12 cellular contexts compared by ENCODE assay signal in genomic region chr3:149382091-149382467, GRCh38. TPM values are rescaled to one million over a fixed set of nuclear protein-coding genes. Genes with fewer than 3 reads are reported as not detected.
DNase-seq lines count a peak whose midpoint lies in the region; ATAC-seq, FAIRE-seq and TF ChIP-seq lines count a peak whose summit lies in the region.
"Had no signal": no experiment of that assay in that cellular context is flagged by ENCODE, and none has a peak within 500 bp of the region (broad histone marks: within the 10 kb centered on the region; RNA-seq: fewer than 3 reads in every experiment).

No MANE protein-coding gene starts in this region.

- H3K36me3 ChIP-seq in HepG2 (replicated peaks in 1 of 2; ENCODE audit: control insufficient read depth in 1 of 2, insufficient read depth in 2 of 2, low read length in 2 of 2) (no peaks in the 10 kb centered on the region), right lobe of liver (no peaks in the 10 kb centered on the region), Panc1 (ENCODE audit: control insufficient read depth, insufficient read depth, low read length) (no peaks in the 10 kb centered on the region), Peyer's patch (no peaks in the 10 kb centered on the region)

- H3K27me3 ChIP-seq in HepG2 (ENCODE audit: control insufficient read depth in 1 of 2, insufficient read depth in 2 of 2, low read length in 2 of 2) (no peaks in the 10 kb centered on the region; a peak in 2 of 5 replicates), right lobe of liver (no peaks in the 10 kb centered on the region), Panc1 (ENCODE audit: control insufficient read depth, insufficient read depth, low read length) (no peaks in the 10 kb centered on the region), Peyer's patch (no peaks in the 10 kb centered on the region)

- peaks cover 45% of the 10 kb centered on the region for H3K79me2 ChIP-seq in HepG2 (ENCODE audit: insufficient read depth, low read length)

- BruUV-seq in HepG2 (replicated peaks; lab: Mats Ljungman, UMichigan) (no TSS peak), Panc1 (replicated peaks; lab: Mats Ljungman, UMichigan) (no TSS peak)

- in situ Hi-C loops in HepG2 (cut with HindIII; ENCODE audit: extremely low pct_ligation_motif_present, low pct_unique_long_range_greater_than_20kb) = no loop called here
- in situ Hi-C loops in Panc1 (cut with HindIII; ENCODE audit: low pct_unique_long_range_greater_than_20kb, low sequenced_read_pairs) = no loop called here

- CTCF ChIA-PET in HepG2 (lab: Yijun Ruan, JAX; ENCODE audit: low intra/inter-chr PET ratio, low total read pairs) (no interaction called here), Panc1 (lab: Charles Lee) (no interaction called here), RWPE1 (lab: Yijun Ruan, JAX) (interaction anchor here (0.7 kb wide), 1 partner anchor 72 kb away, joined by 3 read pairs; no protein-coding TSS in a partner anchor)

- peaks cover 75% of the 10 kb centered on the region for H3K4me1 ChIP-seq in HepG2 (ENCODE audit: insufficient read depth, low read length)
- H3K4me1 ChIP-seq in right lobe of liver = peaks cover 0 to 39% (median 14%) of the 10 kb centered on the region in 4 donors
- H3K4me1 ChIP-seq in Panc1 (ENCODE audit: control insufficient read depth, insufficient read depth, low read length) = peaks cover 76% of the 10 kb centered on the region
- H3K4me1 ChIP-seq in Peyer's patch = peaks cover 0 to 15% (median 0%) of the 10 kb centered on the region in 4 donors

- no peak for TF ChIP-seq CTCF in HepG2 (CRISPR knock-in tag; IDR thresholded peaks at IDR 0.05)
- no peak for TF ChIP-seq CTCF in right lobe of liver (IDR thresholded peaks at IDR 0.05)
- TF ChIP-seq CTCF in Panc1 (IDR thresholded peaks at IDR 0.05) = no peak
- no peak for TF ChIP-seq CTCF in fibroblast of pulmonary artery (IDR thresholded peaks at IDR 0.05; ENCODE audit: low read length, missing control alignments)
- no peak for TF ChIP-seq CTCF in RWPE1 (conservative IDR thresholded peaks at IDR 0.05; ENCODE audit: low read depth)
- no peak for TF ChIP-seq CTCF in Peyer's patch (IDR thresholded peaks at IDR 0.05)

- FAIRE-seq in HepG2 (lab: Jason Lieb, UNC) = no peak

- DNase-seq in HepG2 (ENCODE audit: low spot score) (no peak), right lobe of liver (no peak), Panc1 (ENCODE audit: low read depth, low spot score) (no peak), fibroblast of pulmonary artery (ENCODE audit: low read depth) (peak; percentile 90), RWPE1 (ENCODE audit: low spot score) (no peak), Peyer's patch (no peak), islet precursor cell (no peak)
- DNase-seq: activated CD4-positive, alpha-beta memory T cell treated with anti-CD3 and anti-CD28 coated beads for 36 hours; Karpas-422; NCI-H446 had no signal

- WGBS in HepG2 (ENCODE audit: low lambda C conversion rate) = 88% methylated on average over 4 of the region's 4 CpGs
- 67% methylated on average over 4 of the region's 4 CpGs for WGBS in right lobe of liver (ENCODE audit: insufficient coverage, low coverage, low lambda C conversion rate, missing lambda C conversion rate)

- no peak overlapping the region for H2AFZ ChIP-seq in HepG2 (ENCODE audit: low read length)

- intact Hi-C loops in HepG2 (cut with micrococcal nuclease; ENCODE audit: unreplicated experiment) = no loop called here
- intact Hi-C loops in right lobe of liver (cut with DNase I) = no loop called here
- intact Hi-C loops in Panc1 (cut with micrococcal nuclease; ENCODE audit: unreplicated experiment) = no loop called here

- POLR2A ChIA-PET in HepG2 (lab: Yijun Ruan, JAX) = interaction anchor here (1.1 to 7.1 kb wide), 4 partner anchors 8 to 19 kb away, joined by 3 to 73 read pairs (median 5); no protein-coding TSS in a partner anchor
- POLR2A ChIA-PET in Panc1 (lab: Charles Lee) = interaction anchor here (0.7 kb wide), 2 partner anchors 11 to 278 kb away, joined by 3 to 4 read pairs; no protein-coding TSS in a partner anchor
- POLR2A ChIA-PET in RWPE1 (lab: Yijun Ruan, JAX; ENCODE audit: low non-redundant PET) = no interaction called here

- TF ChIP-seq POLR2A in HepG2 (IDR thresholded peaks at IDR 0.05; ENCODE audit: insufficient read depth in 1 of 2, low read depth in 2 of 2, low read length in 2 of 2) = no peak
- no peak for TF ChIP-seq POLR2A in right lobe of liver (IDR thresholded peaks at IDR 0.05)
- TF ChIP-seq POLR2A in Peyer's patch (IDR thresholded peaks at IDR 0.05) = no peak

- no peak overlapping the region for H3K9ac ChIP-seq in HepG2 (ENCODE audit: insufficient read depth, low read depth, low read length)

- H3K9me3 ChIP-seq in HepG2 (ENCODE audit: low read length) (no peaks in the 10 kb centered on the region), right lobe of liver (no peaks in the 10 kb centered on the region), Panc1 (ENCODE audit: control insufficient read depth, insufficient read depth, low read depth, low read length) (no peaks in the 10 kb centered on the region), Peyer's patch (no peaks in the 10 kb centered on the region)

- TF ChIP-seq RAD21 in HepG2 (CRISPR knock-in tag; IDR thresholded peaks at IDR 0.05) = no peak

- peak overlapping the region; percentile 52; the same call in 1 of the 2 replicates for H3K4me2 ChIP-seq in HepG2 (ENCODE audit: low read depth, low read length)

- H3K27ac ChIP-seq in HepG2 (ENCODE audit: extremely low read length, insufficient read depth, low read length) = peak overlapping the region; percentile 100
- no peak overlapping the region for H3K27ac ChIP-seq in right lobe of liver
- H3K27ac ChIP-seq in Panc1 (ENCODE audit: low read length) = peak overlapping the region; percentile 99
- H3K27ac ChIP-seq in RWPE1 = no peak overlapping the region
- no peak overlapping the region for H3K27ac ChIP-seq in Peyer's patch

- TF ChIP-seq EP300 in HepG2 (IDR thresholded peaks at IDR 0.05; ENCODE audit: low read depth in 2 of 2, low read length in 2 of 2) = no peak
- TF ChIP-seq EP300 in HepG2 (CRISPR knock-in tag; IDR thresholded peaks at IDR 0.05; ENCODE audit: borderline replicate concordance) = no peak

- H3K4me3 ChIP-seq in HepG2 (replicated peaks in 1 of 3; ENCODE audit: insufficient read depth in 1 of 3, low read depth in 2 of 3, low read length in 3 of 3) (no peak overlapping the region), right lobe of liver (no peak overlapping the region), Panc1 (ENCODE audit: low read depth in 2 of 2, low read length in 2 of 2) (no peak overlapping the region), fibroblast of pulmonary artery (replicated peaks; ENCODE audit: low read depth, low read length) (no peak overlapping the region), Peyer's patch (no peak overlapping the region)

- ATAC-seq in HepG2 (no peak), right lobe of liver (no peak), Panc1 (no peak), HG03025 (IDR thresholded peaks at IDR 0.05; ENCODE audit: low FRiP score, unreplicated experiment) (no peak)
- ATAC-seq: left lobe of liver had no signal

- no peaks in the 10 kb centered on the region for H4K20me1 ChIP-seq in HepG2 (ENCODE audit: insufficient read depth, low read length)

RNA-seq across cellular contexts. Expression of gene TM4SF1, which starts 4.6 kb away (rescaled TPM):
- 226 and 431 TPM in 2 replicates for total RNA-seq in HepG2 (2016; rRNA removed; fragmentation: Illumina TruSeq; extraction: Trizol)
- 208 and 219 TPM in 2 replicates for total RNA-seq in HepG2 (2016; cell fraction: cytosol; rRNA removed; fragmentation: Illumina TruSeq; extraction: Trizol; ENCODE audit: low read depth)
- total RNA-seq in HepG2 (2016; cell fraction: insoluble cytoplasmic fraction; rRNA removed; fragmentation: Illumina TruSeq; extraction: Trizol) = 231 and 434 TPM in 2 replicates
- 245 and 253 TPM in 2 replicates for total RNA-seq in HepG2 (2016; cell fraction: membrane; rRNA removed; fragmentation: Illumina TruSeq; extraction: Trizol)
- total RNA-seq in HepG2 (2016; cell fraction: nucleus; rRNA removed; fragmentation: Illumina TruSeq; extraction: Trizol) = 420 and 443 TPM in 2 replicates
- 1,198 and 1,359 TPM in 2 replicates for polyA plus RNA-seq in HepG2 (2011; rRNA removed)
- 1,424 and 1,669 TPM in 2 replicates for polyA plus RNA-seq in HepG2 (2011; cell fraction: cytosol; rRNA removed)
- polyA plus RNA-seq in HepG2 (2011; cell fraction: nucleus; rRNA removed) = 327 and 438 TPM in 2 replicates
- polyA plus RNA-seq in HepG2 (2012) = 451 and 486 TPM in 2 replicates
- polyA plus RNA-seq in HepG2 (2016; cell fraction: cytosol; fragmentation: Illumina TruSeq; extraction: Trizol; ENCODE audit: low read depth) = 115 and 136 TPM in 2 replicates
- polyA plus RNA-seq in HepG2 (2016; cell fraction: insoluble cytoplasmic fraction; fragmentation: Illumina TruSeq; extraction: Trizol; ENCODE audit: low read depth) = 218 and 233 TPM in 2 replicates
- polyA plus RNA-seq in HepG2 (2016; cell fraction: membrane; fragmentation: Illumina TruSeq; extraction: Trizol; ENCODE audit: low read depth) = 148 and 158 TPM in 2 replicates
- 564 and 601 TPM in 2 replicates for polyA plus RNA-seq in HepG2 (2016; cell fraction: nucleus; fragmentation: Illumina TruSeq; extraction: Trizol; ENCODE audit: insufficient read depth, low read depth)
- 1,057 and 2,299 TPM in 2 replicates for polyA minus RNA-seq in HepG2 (2011; rRNA and poly(A)+ RNA removed; ENCODE audit: low replicate concordance)
- polyA minus RNA-seq in HepG2 (2011; cell fraction: cytosol; rRNA and poly(A)+ RNA removed) = 560 and 611 TPM in 2 replicates
- polyA minus RNA-seq in HepG2 (2011; cell fraction: nucleus; rRNA and poly(A)+ RNA removed) = 379 and 448 TPM in 2 replicates
- 10 to 100 TPM in 5 of 6 experiments, 1 to 10 TPM in 1; 7.9 to 63.0 (median 47.5) TPM for total RNA-seq in right lobe of liver
- total RNA-seq in Panc1 (2021; ENCODE audit: unreplicated experiment) = 1,063 TPM
- 1,714 TPM for polyA plus RNA-seq in Panc1 (2012; ENCODE audit: insufficient read length)
- total RNA-seq in Peyer's patch = 10 to 100 TPM; 15.2 to 55.3 (median 25.8) TPM

RNA-seq across cellular contexts. Expression of gene TM4SF18, which starts 48.6 kb away (rescaled TPM):
- not detected in 2 replicates for total RNA-seq in HepG2 (2016; rRNA removed; fragmentation: Illumina TruSeq; extraction: Trizol)
- total RNA-seq in HepG2 (2016; cell fraction: cytosol; rRNA removed; fragmentation: Illumina TruSeq; extraction: Trizol; ENCODE audit: low read depth) = not detected in 2 replicates
- total RNA-seq in HepG2 (2016; cell fraction: insoluble cytoplasmic fraction; rRNA removed; fragmentation: Illumina TruSeq; extraction: Trizol) = not detected in 2 replicates
- total RNA-seq in HepG2 (2016; cell fraction: membrane; rRNA removed; fragmentation: Illumina TruSeq; extraction: Trizol) = not detected in 2 replicates
- total RNA-seq in HepG2 (2016; cell fraction: nucleus; rRNA removed; fragmentation: Illumina TruSeq; extraction: Trizol) = not detected in 2 replicates
- polyA plus RNA-seq in HepG2 (2011; rRNA removed) = 0.15 and 0.25 TPM in 2 replicates
- 0.03 and 0.11 TPM in 2 replicates for polyA plus RNA-seq in HepG2 (2011; cell fraction: cytosol; rRNA removed)
- not detected in 2 replicates for polyA plus RNA-seq in HepG2 (2011; cell fraction: nucleus; rRNA removed)
- polyA plus RNA-seq in HepG2 (2012) = 0.08 TPM in 1 of 2 replicates, not detected in the other
- polyA plus RNA-seq in HepG2 (2016; cell fraction: cytosol; fragmentation: Illumina TruSeq; extraction: Trizol; ENCODE audit: low read depth) = not detected in 2 replicates
- polyA plus RNA-seq in HepG2 (2016; cell fraction: insoluble cytoplasmic fraction; fragmentation: Illumina TruSeq; extraction: Trizol; ENCODE audit: low read depth) = not detected in 2 replicates
- not detected in 2 replicates for polyA plus RNA-seq in HepG2 (2016; cell fraction: membrane; fragmentation: Illumina TruSeq; extraction: Trizol; ENCODE audit: low read depth)
- not detected in 2 replicates for polyA plus RNA-seq in HepG2 (2016; cell fraction: nucleus; fragmentation: Illumina TruSeq; extraction: Trizol; ENCODE audit: insufficient read depth, low read depth)
- not detected in 2 replicates for polyA minus RNA-seq in HepG2 (2011; rRNA and poly(A)+ RNA removed; ENCODE audit: low replicate concordance)
- polyA minus RNA-seq in HepG2 (2011; cell fraction: cytosol; rRNA and poly(A)+ RNA removed) = not detected in 2 replicates
- not detected in 2 replicates for polyA minus RNA-seq in HepG2 (2011; cell fraction: nucleus; rRNA and poly(A)+ RNA removed)
- 1 to 10 TPM; 1.8 to 4.6 (median 3.1) TPM for total RNA-seq in right lobe of liver
- 54.5 TPM for total RNA-seq in Panc1 (2021; ENCODE audit: unreplicated experiment)
- polyA plus RNA-seq in Panc1 (2012; ENCODE audit: insufficient read length) = 34.5 TPM
- 1 to 10 TPM; 1.1 to 6.6 (median 3.3) TPM for total RNA-seq in Peyer's patch
- total RNA-seq: activated CD4-positive, alpha-beta memory T cell treated with anti-CD3 and anti-CD28 coated beads for 36 hours had no signal

Comparison
In these comparisons a context has a peak if more than half of its experiments do, and no peak if none do; other contexts are left out.
1. H3K27ac ChIP-seq: peak in HepG2 (single experiment) and Panc1 (single experiment); none in right lobe of liver (0 of 3), RWPE1 (single experiment) and Peyer's patch (0 of 4).